In the genomic region with DNA sequence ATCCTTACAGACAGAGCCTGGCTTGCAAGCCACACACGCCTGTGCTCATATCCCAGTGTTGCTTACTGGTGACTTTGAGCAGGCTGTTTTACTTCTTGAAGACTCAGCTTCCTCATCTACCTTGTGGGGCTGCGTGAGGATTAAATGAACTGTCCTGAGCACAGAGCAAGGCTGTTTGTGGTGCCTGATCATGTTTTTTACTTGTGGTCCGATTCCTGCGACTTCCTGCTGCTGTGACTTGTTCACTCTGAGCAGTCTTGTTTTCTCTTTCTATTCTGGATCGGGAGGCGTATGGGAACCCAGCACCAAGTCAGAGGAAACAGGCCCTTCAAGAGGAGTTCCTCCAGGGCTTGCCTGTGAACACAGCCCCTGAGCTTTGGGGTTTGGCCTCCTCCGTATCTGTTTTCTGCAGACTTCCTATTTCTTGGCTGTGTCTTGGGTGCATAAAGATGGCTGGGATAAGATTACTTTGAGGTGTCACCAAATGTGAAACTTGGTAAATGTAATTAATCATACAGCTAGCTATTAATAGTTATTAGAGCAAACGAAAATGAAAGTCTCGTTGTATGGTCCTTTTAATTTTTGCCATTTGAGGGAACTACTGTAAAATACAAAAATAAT, we compare ENCODE assay signal across 8 cellular contexts.
DNase-seq lines count a peak whose midpoint lies in the region; ATAC-seq and TF ChIP-seq lines count a peak whose summit lies in the region.

No MANE protein-coding gene starts in this region.

- peak overlapping the region in 14 of 21 experiments; percentile 13 to 80 (median 52) for H3K27ac ChIP-seq in skin epidermis

- H3K4me3 ChIP-seq in GM12864 (ENCODE audit: low read depth, low read length) (peak overlapping the region; percentile 27), skin epidermis (peak overlapping the region in 1 of 7 experiments; percentile 3)

- TF ChIP-seq CTCF in GM12864 (IDR thresholded peaks at IDR 0.05; ENCODE audit: low read depth, low read length, missing control alignments) = no peak

- peak; percentile 69 for TF ChIP-seq POLR2A in erythroblast (IDR thresholded peaks at IDR 0.05; ENCODE audit: low read length)

- peak; percentile 51 for ATAC-seq in GM21360 (IDR thresholded peaks at IDR 0.05; ENCODE audit: unreplicated experiment)
- peak; percentile 56 for ATAC-seq in HG03571 (IDR thresholded peaks at IDR 0.05; ENCODE audit: unreplicated experiment)

- DNase-seq in GM12864 (ENCODE audit: low read depth) = peak; percentile 40
- peak; percentile 92 to 95 for DNase-seq in erythroblast (lab: John Stamatoyannopoulos, UW)
- no peak for DNase-seq in activated gamma-delta T cell treated with Interleukin-2 at 50 U/mL for 16 hours
- no peak for DNase-seq in NCI-H2029 treated with DMSO at 0.1 percent for 48 hours (lab: John Stamatoyannopoulos, UW)
- DNase-seq in DMS53 treated with DMSO at 0.1 percent for 48 hours (lab: John Stamatoyannopoulos, UW; ENCODE audit: unreplicated experiment) = no peak

Comparison
In these comparisons a context has a peak if more than half of its experiments do, and no peak if none do; other contexts are left out.
1. DNase-seq: peak in GM12864 (single experiment) and erythroblast (2 of 2); none in activated gamma-delta T cell treated with Interleukin-2 at 50 U/mL for 16 hours (single experiment), NCI-H2029 treated with DMSO at 0.1 percent for 48 hours (single experiment) and DMS53 treated with DMSO at 0.1 percent for 48 hours (single experiment).